In the genomic region with DNA sequence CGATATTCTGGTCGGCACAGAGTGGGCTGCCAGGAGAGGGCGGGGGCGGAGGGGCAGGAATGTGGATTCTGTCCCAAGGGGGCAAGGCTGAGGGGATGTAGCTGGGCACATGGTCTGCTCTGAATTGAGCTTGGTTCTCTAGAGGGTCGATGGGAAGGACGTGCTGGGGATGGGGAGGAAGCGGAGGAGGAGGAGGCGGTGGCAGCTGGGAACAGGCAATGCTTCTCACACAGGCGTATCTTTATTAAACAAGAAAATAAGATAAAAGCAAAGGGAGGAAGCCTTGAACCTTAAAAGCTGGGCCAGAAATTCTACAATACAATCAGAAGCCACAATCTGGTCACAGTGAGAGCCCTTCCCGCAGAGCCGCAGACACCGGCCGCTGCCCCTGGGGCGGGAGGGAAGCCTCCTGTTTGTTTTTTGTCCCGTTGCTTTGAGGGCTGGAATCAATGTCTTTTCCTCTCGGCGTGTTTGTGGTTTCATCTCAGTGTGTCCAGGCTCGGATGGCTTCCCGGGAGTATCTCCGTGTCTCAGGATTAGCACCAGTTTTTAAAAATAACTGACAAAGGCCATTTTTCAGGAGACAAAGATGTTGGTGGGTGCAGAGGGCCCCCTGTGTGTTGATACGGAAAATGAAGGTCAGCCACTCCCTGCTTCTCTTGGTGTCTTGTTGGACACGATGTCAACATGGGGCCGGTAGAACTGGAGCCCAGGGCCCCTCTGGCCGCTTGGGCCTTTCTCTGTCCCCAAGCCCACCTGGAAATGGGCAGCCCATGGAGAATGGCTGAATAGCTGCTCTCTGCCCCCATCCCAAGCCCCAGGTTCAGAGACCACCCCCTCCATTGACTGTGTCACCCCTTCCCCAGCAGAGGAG, we compare ENCODE assay signal across 25 cellular contexts. TPM values are rescaled to one million over a fixed set of nuclear protein-coding genes. Genes with fewer than 3 reads are reported as not detected.
DNase-seq lines count a peak whose midpoint lies in the region; ATAC-seq and TF ChIP-seq lines count a peak whose summit lies in the region.
"Had no signal": no experiment of that assay in that cellular context is flagged by ENCODE, and none has a peak within 500 bp of the region (broad histone marks: within the 10 kb centered on the region; RNA-seq: fewer than 3 reads in every experiment).

No MANE protein-coding gene starts in this region.

- H3K27ac ChIP-seq in BLaER1, result 0 out of 2 replicates have a peak overlapping the region, but pooled peaks have one; percentile 28
- H3K27ac ChIP-seq in GM23338 (ENCODE audit: low read depth), result no peak overlapping the region
- peak overlapping the region in 1 of 4 donors; percentile 14 for H3K27ac ChIP-seq in body of pancreas
- no peak overlapping the region for H3K27ac ChIP-seq in breast epithelium
- H3K27ac ChIP-seq in gastrocnemius medialis, result no peak overlapping the region
- H3K27ac ChIP-seq: epithelial cell of prostate, parathyroid adenoma, thyroid gland had no signal

- H3K4me1 ChIP-seq in BLaER1 (peaks cover 36% of the 10 kb centered on the region), GM23338 (ENCODE audit: insufficient read depth) (peaks cover 2% of the 10 kb centered on the region), body of pancreas (peaks cover 39% of the 10 kb centered on the region), breast epithelium (no peaks in the 10 kb centered on the region), gastrocnemius medialis (no peaks in the 10 kb centered on the region)
- H3K4me1 ChIP-seq: parathyroid adenoma had no signal

- DNase-seq in GM23338 (ENCODE audit: low spot score), result no peak
- peak in 1 of 4 donors; percentile 44 for DNase-seq in body of pancreas
- DNase-seq in mesothelial cell of epicardium (ENCODE audit: low spot score in 2 of 2, unreplicated experiment in 2 of 2), result no peak
- no peak for DNase-seq in breast epithelium (ENCODE audit: low spot score in 2 of 2)
- DNase-seq in gastrocnemius medialis, result no peak
- DNase-seq: activated CD4-positive, alpha-beta T cell treated with anti-CD3 and anti-CD28 coated beads for 4 hours; CD4-positive, alpha-beta T cell; dermis blood vessel endothelial cell; DMS53; foreskin fibroblast; H7; KG1; kidney; naive thymus-derived CD4-positive, alpha-beta T cell; SHP77 treated with DMSO at 0.1 percent for 48 hours; thyroid gland had no signal

- H4K20me1 ChIP-seq in BLaER1 (no peaks in the 10 kb centered on the region), GM23338 (replicated peaks; ENCODE audit: insufficient read depth) (no peaks in the 10 kb centered on the region)

- H3K4me1 Mint-ChIP-seq in GM23338 (peaks cover 47% of the 10 kb centered on the region), mesothelial cell of epicardium (peaks cover 24% of the 10 kb centered on the region)

- no peak overlapping the region; the same call in 1 of the 2 replicates for H3K9ac ChIP-seq in BLaER1
- H3K9ac ChIP-seq: parathyroid adenoma had no signal

- H3K4me2 ChIP-seq in BLaER1 (peak overlapping the region; percentile 77), GM23338 (no peak overlapping the region)

- peak; percentile 11; the same call in 2 of the 3 replicates for ATAC-seq in GM23338
- peak; percentile 30 for ATAC-seq in body of pancreas
- ATAC-seq in gastrocnemius medialis, result no peak
- no peak for ATAC-seq in GM18505 (IDR thresholded peaks at IDR 0.05; ENCODE audit: unreplicated experiment)
- ATAC-seq: GM12878; naive thymus-derived CD4-positive, alpha-beta T cell; stimulated activated memory B cell treated with anti-CD40 and anti-IgM and Interleukin-4, amounts not matched to agents 10 μg/mL and 1 μg/mL and 100 μg/mL, for 72 hours had no signal

- H3K27ac Mint-ChIP-seq in GM23338 (no peak overlapping the region; the same call in 1 of the 2 replicates), mesothelial cell of epicardium (peak overlapping the region; percentile 39)
- H3K27ac Mint-ChIP-seq: activated T-helper 2 cell treated with anti-CD3 and anti-CD28 coated beads, Interferon-gamma antibody, Interleukin-2, Interleukin-4, amounts not matched to agents 10 μg/mL and 5 μg/mL and 100 μg/mL, durations not matched to agents 14 hours and 24 hours and 36 hours; CD4-positive, alpha-beta T cell; naive thymus-derived CD4-positive, alpha-beta T cell; stimulated activated memory B cell treated with anti-CD40 and anti-IgM and Interleukin-4, amounts not matched to agents 10 μg/mL and 1 μg/mL and 100 μg/mL, for 72 hours had no signal

- TF ChIP-seq CTCF in GM23338 (conservative IDR thresholded peaks at IDR 0.05; ENCODE audit: low read depth in 2 of 2) (peak in 1 of 2 experiments; percentile 12; a peak in 1 of 4 replicates), body of pancreas (IDR thresholded peaks at IDR 0.05) (no peak), mesothelial cell of epicardium (IDR thresholded peaks at IDR 0.05; ENCODE audit: unreplicated experiment) (no peak), breast epithelium (IDR thresholded peaks at IDR 0.05) (no peak), gastrocnemius medialis (IDR thresholded peaks at IDR 0.05 in 4 of 5, conservative IDR thresholded peaks at IDR 0.05 in 1 of 5) (no peak)

- H3K9me3 Mint-ChIP-seq in GM23338 (peaks cover 5% of the 10 kb centered on the region; the same call in 1 of the 3 replicates), mesothelial cell of epicardium (no peaks in the 10 kb centered on the region)
- H3K9me3 Mint-ChIP-seq: CD4-positive, alpha-beta T cell; stimulated activated memory B cell treated with anti-CD40 and anti-IgM and Interleukin-4, amounts not matched to agents 10 μg/mL and 1 μg/mL and 100 μg/mL, for 72 hours had no signal

- H3K9me3 ChIP-seq in BLaER1 (no peaks in the 10 kb centered on the region), body of pancreas (no peaks in the 10 kb centered on the region), breast epithelium (no peaks in the 10 kb centered on the region), gastrocnemius medialis (no peaks in the 10 kb centered on the region)
- H3K9me3 ChIP-seq: thyroid gland had no signal

- H3K4me3 Mint-ChIP-seq in GM23338, result no peak overlapping the region
- no peak overlapping the region for H3K4me3 Mint-ChIP-seq in mesothelial cell of epicardium
- H3K4me3 Mint-ChIP-seq: CD4-positive, alpha-beta T cell; naive thymus-derived CD4-positive, alpha-beta T cell; stimulated activated memory B cell treated with anti-CD40 and anti-IgM and Interleukin-4, amounts not matched to agents 10 μg/mL and 1 μg/mL and 100 μg/mL, for 72 hours had no signal

- H3K4me3 ChIP-seq in BLaER1, result peak overlapping the region; percentile 19
- H3K4me3 ChIP-seq in GM23338, result no peak overlapping the region
- H3K4me3 ChIP-seq in body of pancreas, result no peak overlapping the region
- no peak overlapping the region for H3K4me3 ChIP-seq in breast epithelium
- H3K4me3 ChIP-seq in gastrocnemius medialis, result no peak overlapping the region
- H3K4me3 ChIP-seq: GM12878, thyroid gland had no signal

- no peak for TF ChIP-seq POLR2A in body of pancreas (IDR thresholded peaks at IDR 0.05)
- TF ChIP-seq POLR2A in breast epithelium (IDR thresholded peaks at IDR 0.05), result no peak
- TF ChIP-seq POLR2A in gastrocnemius medialis (IDR thresholded peaks at IDR 0.05), result no peak
- TF ChIP-seq POLR2A in GM18505 (IDR thresholded peaks at IDR 0.05; ENCODE audit: borderline replicate concordance, extremely low read depth, insufficient read depth, insufficient read length), result no peak

- H3F3A ChIP-seq in GM23338 (replicated peaks; ENCODE audit: low read depth), result peaks cover 19% of the 10 kb centered on the region

- H3K36me3 Mint-ChIP-seq in GM23338 (ENCODE audit: low read depth) (no peaks in the 10 kb centered on the region; the same call in 2 of the 3 replicates), mesothelial cell of epicardium (no peaks in the 10 kb centered on the region)
- H3K36me3 Mint-ChIP-seq: stimulated activated memory B cell treated with anti-CD40 and anti-IgM and Interleukin-4, amounts not matched to agents 10 μg/mL and 1 μg/mL and 100 μg/mL, for 72 hours had no signal

- H3K36me3 ChIP-seq in BLaER1, result no peaks in the 10 kb centered on the region
- no peaks in the 10 kb centered on the region for H3K36me3 ChIP-seq in GM23338 (ENCODE audit: insufficient read depth)
- no peaks in the 10 kb centered on the region for H3K36me3 ChIP-seq in body of pancreas (replicated peaks in 1 of 2; ENCODE audit: insufficient read depth in 1 of 2, low read depth in 2 of 2)
- H3K36me3 ChIP-seq in breast epithelium, result no peaks in the 10 kb centered on the region
- H3K36me3 ChIP-seq in gastrocnemius medialis, result no peaks in the 10 kb centered on the region
- H3K36me3 ChIP-seq: thyroid gland had no signal

- H3K79me2 ChIP-seq in GM23338 (replicated peaks; ENCODE audit: insufficient read depth), result no peaks in the 10 kb centered on the region
- H3K79me2 ChIP-seq: parathyroid adenoma had no signal

- H3K9me2 ChIP-seq in GM23338 (ENCODE audit: insufficient read depth), result no peaks in the 10 kb centered on the region

- H3K27me3 Mint-ChIP-seq in GM23338 (ENCODE audit: insufficient read depth, low read depth, poor library complexity) (peaks cover 16% of the 10 kb centered on the region), mesothelial cell of epicardium (ENCODE audit: low read depth) (peaks cover 1% of the 10 kb centered on the region)
- H3K27me3 Mint-ChIP-seq: CD4-positive, alpha-beta T cell had no signal

- H3K27me3 ChIP-seq in BLaER1, result peaks cover 10% of the 10 kb centered on the region; the same call in 1 of the 2 replicates
- no peaks in the 10 kb centered on the region for H3K27me3 ChIP-seq in GM23338 (ENCODE audit: insufficient read depth)
- H3K27me3 ChIP-seq in body of pancreas, result no peaks in the 10 kb centered on the region
- H3K27me3 ChIP-seq in breast epithelium, result peaks cover 0 to 3% of the 10 kb centered on the region in 2 donors
- H3K27me3 ChIP-seq in gastrocnemius medialis, result no peaks in the 10 kb centered on the region
- H3K27me3 ChIP-seq: thyroid gland had no signal

- WGBS in body of pancreas, 2 donors, result 31 to 33% methylated on average over 22 to 24 of the region's 24 CpGs

- intact Hi-C loops in body of pancreas (cut with DNase I) (no loop called here), breast epithelium (cut with DNase I; ENCODE audit: low total_unique reads) (no loop called here), gastrocnemius medialis (cut with DNase I; ENCODE audit: low total_unique reads) (no loop called here)

- in situ Hi-C loops in gastrocnemius medialis (cut with MboI; ENCODE audit: low sequenced_read_pairs in 4 of 4), result loop anchor here in 1 of 4 donors (25.0 kb wide), 1 partner anchor 94 kb away; no protein-coding TSS in a partner anchor

- H2AFZ ChIP-seq in GM23338, result peak overlapping the region; percentile 63
- H2AFZ ChIP-seq: parathyroid adenoma had no signal

RNA-seq across cellular contexts. Expression of a gene that starts 12.3 kb away (rescaled TPM):
- total RNA-seq in GM23338 (2014; rRNA removed; shearing (Covaris generic)), result 328 and 386 TPM in 2 replicates
- 107 and 109 TPM in 2 replicates for polyA plus RNA-seq in GM23338 (2016; fragmentation: Nextera tagmentation; extraction: Ambion mirVana)
- total RNA-seq in body of pancreas, result 1 to 10 TPM; 1.6 to 3.4 TPM
- 64.7 to 70.0 TPM (median 69.4 TPM) in 3 replicates for total RNA-seq in mesothelial cell of epicardium
- 1 to 10 TPM in 2 of 3 donors, under 1 TPM in 1; 0.48 to 7.3 (median 5.9) TPM for total RNA-seq in breast epithelium
- 100 to 1,000 TPM in 1 of 4 donors, 10 to 100 TPM in 2, 1 to 10 TPM in 1; 7.0 to 133 (median 19.1) TPM for total RNA-seq in gastrocnemius medialis

RNA-seq across cellular contexts. Expression of a gene that starts 54.8 kb away (rescaled TPM):
- total RNA-seq in GM23338 (2014; rRNA removed; shearing (Covaris generic)), result not detected in 2 replicates
- not detected in 2 replicates for polyA plus RNA-seq in GM23338 (2016; fragmentation: Nextera tagmentation; extraction: Ambion mirVana)
- not detected for total RNA-seq in body of pancreas
- not detected in 3 replicates for total RNA-seq in mesothelial cell of epicardium
- total RNA-seq in breast epithelium, result not detected
- total RNA-seq in gastrocnemius medialis, result not detected
- total RNA-seq: activated T-helper 2 cell treated with anti-CD3 and anti-CD28 coated beads, Interferon-gamma antibody, Interleukin-2, Interleukin-4, amounts not matched to agents 10 μg/mL and 5 μg/mL and 100 μg/mL, durations not matched to agents 14 hours and 24 hours and 36 hours; CD4-positive, alpha-beta T cell; dermis blood vessel endothelial cell; GM12878; H7; kidney; lung microvascular endothelial cell; naive thymus-derived CD4-positive, alpha-beta T cell; thyroid gland had no signal
- polyA plus RNA-seq: adipose tissue; GM12878; naive thymus-derived CD4-positive, alpha-beta T cell had no signal

Comparison
In these comparisons a context has a peak if more than half of its experiments do, and no peak if none do; other contexts are left out.
1. ATAC-seq: peak in GM23338 (single experiment) and body of pancreas (single experiment); none in gastrocnemius medialis (0 of 2) and GM18505 (single experiment).